ENCODE assay signal across 1 cellular context in genomic region chr21:46324390-46325072, GRCh38.
A peak's percentile ranks its signal among the peaks of the same experiment; 100 is the strongest.
TF ChIP-seq lines count a peak whose summit lies in the region.

No MANE protein-coding gene starts in this region.

TF ChIP-seq in GM12878, 131 proteins besides CTCF, POLR2A, EP300 and RAD21:
- peak; percentile 97 for TF ChIP-seq YY1 (IDR thresholded peaks at IDR 0.05; ENCODE audit: low read depth, low read length)
- TF ChIP-seq MXI1 (IDR thresholded peaks at IDR 0.05; ENCODE audit: low read depth, low read length): 0 out of 2 replicates have a peak, but pooled peaks have one; percentile 18
- 0 out of 2 replicates have a peak, but pooled peaks have one; percentile 68 for TF ChIP-seq RB1 (IDR thresholded peaks at IDR 0.05; ENCODE audit: borderline replicate concordance)
- TF ChIP-seq FOXK2 (IDR thresholded peaks at IDR 0.05): 0 out of 2 replicates have a peak, but pooled peaks have one; percentile 27
- no peak for TF ChIP-seq RUNX3 (IDR thresholded peaks at IDR 0.05; ENCODE audit: low read length)
- peak; percentile 94; the same call in 1 of the 2 replicates for TF ChIP-seq SIN3A (IDR thresholded peaks at IDR 0.05; ENCODE audit: low read depth, low read length)
- TF ChIP-seq SRF (IDR thresholded peaks at IDR 0.05; ENCODE audit: low read depth in 2 of 2, low read length in 2 of 2): no peak
- TF ChIP-seq ZNF687 (IDR thresholded peaks at IDR 0.05): 0 out of 2 replicates have a peak, but pooled peaks have one; percentile 40
- no peak for TF ChIP-seq SMAD1 (IDR thresholded peaks at IDR 0.05; ENCODE audit: low read depth, partially characterized antibody)
- TF ChIP-seq EGR1 (IDR thresholded peaks at IDR 0.05; ENCODE audit: borderline replicate concordance in 1 of 2, low read depth in 2 of 2, low read length in 2 of 2): 0 out of 3 replicates have a peak, but pooled peaks of 1 of the 2 experiments have one; percentile 38
- 0 out of 2 replicates have a peak, but pooled peaks have one; percentile 12 for TF ChIP-seq MEF2A (IDR thresholded peaks at IDR 0.05; ENCODE audit: insufficient read depth, low read depth, low read length)
- TF ChIP-seq POLR2AphosphoS5 (IDR thresholded peaks at IDR 0.05; ENCODE audit: low read length): no peak
- TF ChIP-seq HDAC2 (IDR thresholded peaks at IDR 0.05): 0 out of 2 replicates have a peak, but pooled peaks have one; percentile 30
- peak; percentile 15 for TF ChIP-seq SP1 (IDR thresholded peaks at IDR 0.05; ENCODE audit: low read depth, low read length)
- peak; percentile 90; the same call in 1 of the 2 replicates for TF ChIP-seq TAF1 (IDR thresholded peaks at IDR 0.05; ENCODE audit: borderline replicate concordance, low read depth, low read length)
- no peak for TF ChIP-seq CBX5 (IDR thresholded peaks at IDR 0.05; ENCODE audit: low read depth)
- peak in 1 of 2 experiments; percentile 39; a peak in 1 of 4 replicates for TF ChIP-seq BHLHE40 (IDR thresholded peaks at IDR 0.05; ENCODE audit: borderline replicate concordance in 1 of 2, low read depth in 2 of 2, low read length in 1 of 2)
- TF ChIP-seq NFIC (IDR thresholded peaks at IDR 0.05; ENCODE audit: low read depth, low read length): no peak
- TF ChIP-seq, protein P1, sequence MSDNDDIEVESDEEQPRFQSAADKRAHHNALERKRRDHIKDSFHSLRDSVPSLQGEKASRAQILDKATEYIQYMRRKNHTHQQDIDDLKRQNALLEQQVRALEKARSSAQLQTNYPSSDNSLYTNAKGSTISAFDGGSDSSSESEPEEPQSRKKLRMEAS (IDR thresholded peaks at IDR 0.05; ENCODE audit: low read depth, low read length): no peak
- TF ChIP-seq, protein P2, sequence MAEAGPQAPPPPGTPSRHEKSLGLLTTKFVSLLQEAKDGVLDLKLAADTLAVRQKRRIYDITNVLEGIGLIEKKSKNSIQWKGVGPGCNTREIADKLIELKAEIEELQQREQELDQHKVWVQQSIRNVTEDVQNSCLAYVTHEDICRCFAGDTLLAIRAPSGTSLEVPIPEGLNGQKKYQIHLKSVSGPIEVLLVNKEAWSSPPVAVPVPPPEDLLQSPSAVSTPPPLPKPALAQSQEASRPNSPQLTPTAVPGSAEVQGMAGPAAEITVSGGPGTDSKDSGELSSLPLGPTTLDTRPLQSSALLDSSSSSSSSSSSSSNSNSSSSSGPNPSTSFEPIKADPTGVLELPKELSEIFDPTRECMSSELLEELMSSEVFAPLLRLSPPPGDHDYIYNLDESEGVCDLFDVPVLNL (IDR thresholded peaks at IDR 0.05; ENCODE audit: low read depth, low read length): peak; percentile 90
- TF ChIP-seq DPF2 (IDR thresholded peaks at IDR 0.05): peak; percentile 42; the same call in 1 of the 2 replicates
- no peak for TF ChIP-seq USF1 (IDR thresholded peaks at IDR 0.05; ENCODE audit: borderline replicate concordance, extremely low read length, insufficient read depth, low read depth, low read length)
- TF ChIP-seq, protein P3, sequence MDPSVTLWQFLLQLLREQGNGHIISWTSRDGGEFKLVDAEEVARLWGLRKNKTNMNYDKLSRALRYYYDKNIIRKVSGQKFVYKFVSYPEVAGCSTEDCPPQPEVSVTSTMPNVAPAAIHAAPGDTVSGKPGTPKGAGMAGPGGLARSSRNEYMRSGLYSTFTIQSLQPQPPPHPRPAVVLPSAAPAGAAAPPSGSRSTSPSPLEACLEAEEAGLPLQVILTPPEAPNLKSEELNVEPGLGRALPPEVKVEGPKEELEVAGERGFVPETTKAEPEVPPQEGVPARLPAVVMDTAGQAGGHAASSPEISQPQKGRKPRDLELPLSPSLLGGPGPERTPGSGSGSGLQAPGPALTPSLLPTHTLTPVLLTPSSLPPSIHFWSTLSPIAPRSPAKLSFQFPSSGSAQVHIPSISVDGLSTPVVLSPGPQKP (IDR thresholded peaks at IDR 0.05; ENCODE audit: low read depth, low read length): no peak
- TF ChIP-seq, protein P4, sequence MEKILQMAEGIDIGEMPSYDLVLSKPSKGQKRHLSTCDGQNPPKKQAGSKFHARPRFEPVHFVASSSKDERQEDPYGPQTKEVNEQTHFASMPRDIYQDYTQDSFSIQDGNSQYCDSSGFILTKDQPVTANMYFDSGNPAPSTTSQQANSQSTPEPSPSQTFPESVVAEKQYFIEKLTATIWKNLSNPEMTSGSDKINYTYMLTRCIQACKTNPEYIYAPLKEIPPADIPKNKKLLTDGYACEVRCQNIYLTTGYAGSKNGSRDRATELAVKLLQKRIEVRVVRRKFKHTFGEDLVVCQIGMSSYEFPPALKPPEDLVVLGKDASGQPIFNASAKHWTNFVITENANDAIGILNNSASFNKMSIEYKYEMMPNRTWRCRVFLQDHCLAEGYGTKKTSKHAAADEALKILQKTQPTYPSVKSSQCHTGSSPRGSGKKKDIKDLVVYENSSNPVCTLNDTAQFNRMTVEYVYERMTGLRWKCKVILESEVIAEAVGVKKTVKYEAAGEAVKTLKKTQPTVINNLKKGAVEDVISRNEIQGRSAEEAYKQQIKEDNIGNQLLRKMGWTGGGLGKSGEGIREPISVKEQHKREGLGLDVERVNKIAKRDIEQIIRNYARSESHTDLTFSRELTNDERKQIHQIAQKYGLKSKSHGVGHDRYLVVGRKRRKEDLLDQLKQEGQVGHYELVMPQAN (conservative IDR thresholded peaks at IDR 0.05): peak; percentile 74
- TF ChIP-seq LARP7 (IDR thresholded peaks at IDR 0.05): peak; percentile 68; the same call in 1 of the 2 replicates
- peak; percentile 63; the same call in 1 of the 2 replicates for TF ChIP-seq IKZF1 (conservative IDR thresholded peaks at IDR 0.05)
- no peak for TF ChIP-seq JUND (IDR thresholded peaks at IDR 0.05; ENCODE audit: low read depth, low read length)
